ENCODE assay signal across 17 cellular contexts in the genomic region with DNA sequence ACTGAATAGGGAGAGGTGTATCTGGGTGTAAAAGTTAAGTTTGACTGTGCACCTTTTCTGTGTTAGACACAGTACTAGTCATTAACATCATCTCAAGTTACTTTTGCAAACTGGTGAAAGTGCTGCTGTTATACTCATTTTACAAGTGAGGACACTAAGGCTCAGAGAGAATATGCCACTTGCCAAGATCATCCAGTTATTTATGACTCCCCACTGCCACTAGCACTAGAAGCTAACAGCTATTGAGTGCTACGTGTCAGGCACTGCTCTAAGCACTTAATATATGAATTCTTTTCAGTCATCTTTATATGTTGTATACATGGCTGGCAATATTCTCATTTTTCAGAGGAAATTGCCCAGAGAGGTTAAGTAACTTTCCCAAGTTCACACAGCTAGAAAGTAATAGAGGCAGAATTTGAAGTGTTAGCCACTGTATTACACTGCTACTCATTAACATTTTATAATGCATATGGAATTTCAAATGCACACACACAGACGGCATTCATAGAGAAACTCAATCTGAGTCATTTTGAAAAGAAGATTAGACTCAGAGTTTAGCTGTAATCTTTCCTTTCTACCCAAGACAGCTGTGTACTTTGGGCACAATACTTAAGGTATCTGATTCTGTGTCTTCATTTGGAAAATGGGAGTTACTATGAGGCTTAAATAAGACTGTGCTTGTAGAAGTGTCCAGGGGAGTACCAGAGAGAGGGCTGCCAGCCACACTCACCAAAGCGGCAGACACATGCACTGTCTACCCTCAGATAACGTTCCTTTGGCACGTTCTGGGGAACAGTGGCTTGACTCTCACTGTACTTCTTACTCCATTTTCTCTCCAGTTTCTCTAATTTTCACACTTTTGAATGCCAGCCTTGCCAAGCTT. TPM values are rescaled to one million over a fixed set of nuclear protein-coding genes. Genes with fewer than 3 reads are reported as not detected.
A peak's percentile ranks its signal among the peaks of the same experiment; 100 is the strongest.
DNase-seq lines count a peak whose midpoint lies in the region; ATAC-seq and TF ChIP-seq lines count a peak whose summit lies in the region.
"Had no signal": no experiment of that assay in that cellular context is flagged by ENCODE, and none has a peak within 500 bp of the region (broad histone marks: within the 10 kb centered on the region; RNA-seq: fewer than 3 reads in every experiment).

No MANE protein-coding gene starts in this region.

- H3K9me3 Mint-ChIP-seq in nephron progenitor cell, result no peaks in the 10 kb centered on the region
- H3K9me3 Mint-ChIP-seq: activated naive CD4-positive, alpha-beta T cell treated with anti-CD3 and anti-CD28 coated beads, Interleukin-2, amount 50 U/mL, for 24 hours; H9 had no signal

- peak overlapping the region; percentile 53; the same call in 1 of the 2 replicates for H3K4me3 ChIP-seq in MG63
- peak overlapping the region; percentile 74 for H3K4me3 ChIP-seq in fibroblast of villous mesenchyme (ENCODE audit: low read depth, low read length)
- H3K4me3 ChIP-seq: BLaER1 treated with 17β-estradiol and CSF1 and Interleukin-3, amounts not matched to agents 10 nM and 100 nM; left lung had no signal

- no peaks in the 10 kb centered on the region for H3K27me3 ChIP-seq in MG63
- H3K27me3 ChIP-seq: BLaER1 treated with 17β-estradiol and CSF1 and Interleukin-3, amounts not matched to agents 10 nM and 100 nM; left lung had no signal

- 0 out of 2 replicates have a peak, but pooled peaks cover 2% of the 10 kb centered on the region for H3K36me3 ChIP-seq in MG63
- H3K36me3 ChIP-seq: BLaER1 treated with 17β-estradiol and CSF1 and Interleukin-3, amounts not matched to agents 10 nM and 100 nM; left lung had no signal

- peak overlapping the region; percentile 75 for H3K4me3 Mint-ChIP-seq in nephron progenitor cell
- H3K4me3 Mint-ChIP-seq: activated naive CD4-positive, alpha-beta T cell treated with anti-CD3 and anti-CD28 coated beads, Interleukin-2, amount 50 U/mL, for 24 hours had no signal

- peaks cover 60% of the 10 kb centered on the region for H3K4me1 Mint-ChIP-seq in nephron progenitor cell
- H3K4me1 Mint-ChIP-seq: activated naive CD4-positive, alpha-beta T cell treated with anti-CD3 and anti-CD28 coated beads, Interleukin-2, amount 50 U/mL, for 24 hours had no signal

- TF ChIP-seq CTCF in fibroblast of villous mesenchyme (IDR thresholded peaks at IDR 0.05; ENCODE audit: insufficient read depth, low read depth, low read length), result no peak
- no peak for TF ChIP-seq CTCF in nephron progenitor cell (IDR thresholded peaks at IDR 0.05)

- H3K27me3 Mint-ChIP-seq in nephron progenitor cell (ENCODE audit: low read depth, poor library complexity), result peaks cover 7% of the 10 kb centered on the region

- no peaks in the 10 kb centered on the region for H3K9me3 ChIP-seq in MG63
- H3K9me3 ChIP-seq: left lung had no signal

- H3K27ac Mint-ChIP-seq in nephron progenitor cell, result peak overlapping the region; percentile 70
- H3K27ac Mint-ChIP-seq: activated naive CD4-positive, alpha-beta T cell treated with anti-CD3 and anti-CD28 coated beads, Interleukin-2, amount 50 U/mL, for 24 hours; H9 had no signal

- DNase-seq in EH (ENCODE audit: low read depth), result peak; percentile 56
- peak; percentile 25 for DNase-seq in MG63
- peak; percentile 45 for DNase-seq in fibroblast of villous mesenchyme (ENCODE audit: low read depth)
- no peak for DNase-seq in nephron progenitor cell
- no peak for DNase-seq in NCI-H69 (lab: John Stamatoyannopoulos, UW)
- DNase-seq in mucosa of gallbladder (ENCODE audit: low spot score), result no peak
- DNase-seq: cerebellar nuclear complex, DMS53, H9, hippocampal formation, left lung, NCI-H1694, NCI-H510A had no signal

- ATAC-seq in GM18520 (IDR thresholded peaks at IDR 0.05; ENCODE audit: unreplicated experiment) (no peak), HG02870 (IDR thresholded peaks at IDR 0.05; ENCODE audit: unreplicated experiment) (no peak)
- ATAC-seq: left lung had no signal

- no peaks in the 10 kb centered on the region for H3K36me3 Mint-ChIP-seq in nephron progenitor cell (ENCODE audit: low read depth)
- H3K36me3 Mint-ChIP-seq: activated naive CD4-positive, alpha-beta T cell treated with anti-CD3 and anti-CD28 coated beads, Interleukin-2, amount 50 U/mL, for 24 hours had no signal

RNA-seq across cellular contexts. Expression of a gene that starts 1.3 kb away (rescaled TPM):
- 96.8 and 119 TPM in 2 replicates for total RNA-seq in MG63 (2014; rRNA removed; shearing (Covaris generic); ENCODE audit: low replicate concordance)
- total RNA-seq in fibroblast of villous mesenchyme, result 198 and 209 TPM in 2 replicates
- total RNA-seq in mucosa of gallbladder, result 17.8 TPM

Comparison
In these comparisons a context has a peak if more than half of its experiments do, and no peak if none do; other contexts are left out.
1. DNase-seq: peak in EH (single experiment), MG63 (single experiment) and fibroblast of villous mesenchyme (single experiment); none in nephron progenitor cell (single experiment), NCI-H69 (single experiment) and mucosa of gallbladder (single experiment).